In genomic region chr2:12684471-12684936, GRCh38 we compare ENCODE assay signal across 12 cellular contexts. TPM values are rescaled to one million over a fixed set of nuclear protein-coding genes. Genes with fewer than 3 reads are reported as not detected.
DNase-seq lines count a peak whose midpoint lies in the region; ATAC-seq, FAIRE-seq and TF ChIP-seq lines count a peak whose summit lies in the region.
"Had no signal": no experiment of that assay in that cellular context is flagged by ENCODE, and none has a peak within 500 bp of the region (broad histone marks: within the 10 kb centered on the region; RNA-seq: fewer than 3 reads in every experiment).

No MANE protein-coding gene starts in this region.

- no peaks in the 10 kb centered on the region for H3K36me3 ChIP-seq in PC-3 (ENCODE audit: low read depth, low read length)
- no peaks in the 10 kb centered on the region for H3K36me3 ChIP-seq in fibroblast of lung (ENCODE audit: control insufficient read depth, insufficient read depth, low read length)
- no peaks in the 10 kb centered on the region for H3K36me3 ChIP-seq in pancreas
- H3K36me3 ChIP-seq: SJSA1 had no signal

- ATAC-seq in PC-3, result peak; percentile 69
- peak in 3 of 4 donors; percentile 63 to 72 (median 68) for ATAC-seq in pancreas
- ATAC-seq: activated CD8-positive, alpha-beta T cell treated with anti-CD3 and anti-CD28 coated beads, Interleukin-2, amount 10 ng/mL, durations not matched to agents 7 days and 5 days; CD8-positive, alpha-beta T cell had no signal

- POLR2A ChIA-PET in PC-3 (lab: Charles Lee; ENCODE audit: unreplicated experiment), result interaction anchor here (0.5 kb wide), 1 partner anchor 32 kb away, joined by 5 read pairs; no protein-coding TSS in a partner anchor

- H3K4me2 ChIP-seq in PC-3 (ENCODE audit: low read length), result peak overlapping the region; percentile 64
- no peak overlapping the region for H3K4me2 ChIP-seq in fibroblast of lung (ENCODE audit: extremely low read depth, insufficient read depth, low read length)

- H3K9ac ChIP-seq in PC-3 (ENCODE audit: low read length) (peak overlapping the region; percentile 11; the same call in 1 of the 2 replicates), fibroblast of lung (ENCODE audit: insufficient read depth, low read length) (no peak overlapping the region)

- H3K27me3 ChIP-seq in PC-3 (ENCODE audit: low read length) (no peaks in the 10 kb centered on the region), fibroblast of lung (ENCODE audit: control insufficient read depth, insufficient read depth, low read length) (no peaks in the 10 kb centered on the region), pancreas (no peaks in the 10 kb centered on the region)
- H3K27me3 ChIP-seq: SJSA1 had no signal

- no peaks in the 10 kb centered on the region for H3F3A ChIP-seq in PC-3 (ENCODE audit: low read length, unreplicated experiment)

- DNase-seq in PC-3 (peak; percentile 92), fibroblast of lung (ENCODE audit: low read depth in 2 of 2) (peak; percentile 68 to 73), pancreas (no peak), NCI-H2081 (lab: John Stamatoyannopoulos, UW) (no peak), globus pallidus (ENCODE audit: low spot score) (no peak), NOMO-1 treated with dmso at 0.1 percent for 144 hours (lab: John Stamatoyannopoulos, UW; ENCODE audit: unreplicated experiment) (no peak), lower leg skin (ENCODE audit: low spot score in 2 of 2) (no peak)
- DNase-seq: activated CD8-positive, alpha-beta T cell treated with anti-CD3 and anti-CD28 coated beads, Interleukin-2, amount 10 ng/mL, durations not matched to agents 7 days and 5 days; CD8-positive, alpha-beta T cell; NCI-H1417 treated with DMSO at 0.1 percent for 48 hours had no signal

- no peaks in the 10 kb centered on the region for H3K9me2 ChIP-seq in PC-3 (replicated peaks; ENCODE audit: low read length)

- TF ChIP-seq CTCF in C4-2B (conservative IDR thresholded peaks at IDR 0.05) (no peak), PC-3 (conservative IDR thresholded peaks at IDR 0.05; ENCODE audit: low read depth, low read length) (no peak), fibroblast of lung (conservative IDR thresholded peaks at IDR 0.05 in 1 of 2, IDR thresholded peaks at IDR 0.05 in 1 of 2; ENCODE audit: low read depth in 1 of 2, low read length in 2 of 2) (no peak), pancreas (IDR thresholded peaks at IDR 0.05) (no peak), lower leg skin (IDR thresholded peaks at IDR 0.05) (no peak)

- WGBS in pancreas, 2 donors, result 13 to 17% methylated on average over 5 of the region's 5 CpGs
- 22% methylated on average over 5 of the region's 5 CpGs for WGBS in lower leg skin, 2 donors

- intact Hi-C loops in PC-3 (cut with micrococcal nuclease) (loop anchor here (1.0 kb wide), 1 partner anchor 33 kb away; no protein-coding TSS in a partner anchor), pancreas (cut with DNase I) (no loop called here), lower leg skin (cut with DNase I; ENCODE audit: low total_unique reads) (no loop called here)

- no peak for TF ChIP-seq POLR2A in lower leg skin (IDR thresholded peaks at IDR 0.05)

- FAIRE-seq in pancreas (lab: Jason Lieb, UNC), result no peak

- H3K4me3 ChIP-seq in PC-3 (ENCODE audit: low read length) (peak overlapping the region; percentile 5; the same call in 1 of the 2 replicates), fibroblast of lung (replicated peaks in 1 of 4; ENCODE audit: control extremely low read depth in 1 of 4, insufficient read depth in 1 of 4, low read depth in 3 of 4, low read length in 4 of 4) (no peak overlapping the region), pancreas (no peak overlapping the region), lower leg skin (ENCODE audit: low read depth, poor library complexity, severe bottlenecking) (no peak overlapping the region)
- H3K4me3 ChIP-seq: SJSA1 had no signal

- H3K79me2 ChIP-seq in PC-3 (ENCODE audit: low read length) (no peaks in the 10 kb centered on the region), fibroblast of lung (ENCODE audit: control insufficient read depth, insufficient read depth, low read length) (no peaks in the 10 kb centered on the region)

- H3K27ac ChIP-seq in C4-2B (peak overlapping the region; percentile 23; the same call in 1 of the 2 replicates), PC-3 (ENCODE audit: low read length) (peak overlapping the region; percentile 73), fibroblast of lung (ENCODE audit: insufficient read depth, low read length) (no peak overlapping the region), pancreas (no peak overlapping the region)
- H3K27ac ChIP-seq: SJSA1 had no signal

- CTCF ChIA-PET in PC-3 (lab: Charles Lee), result interaction anchor here (0.8 kb wide), 1 partner anchor 32 kb away, joined by 5 read pairs; the partner anchor contains the start of gene TRIB2

- H2AFZ ChIP-seq in PC-3 (ENCODE audit: low read length), result peak overlapping the region; percentile 31
- H2AFZ ChIP-seq in fibroblast of lung (ENCODE audit: low read length), result no peak overlapping the region

- H3K9me3 ChIP-seq in PC-3 (ENCODE audit: low read length) (no peaks in the 10 kb centered on the region), fibroblast of lung (ENCODE audit: control insufficient read depth, insufficient read depth, low read depth, low read length) (no peaks in the 10 kb centered on the region), pancreas (no peaks in the 10 kb centered on the region)

- no TSS peak for BruUV-seq in PC-3 (replicated peaks; lab: Mats Ljungman, UMichigan)

- H4K20me1 ChIP-seq in PC-3 (ENCODE audit: low read length) (no peaks in the 10 kb centered on the region), fibroblast of lung (ENCODE audit: control insufficient read depth, extremely low read depth, insufficient read depth, low read length) (no peaks in the 10 kb centered on the region)

- H3K4me1 ChIP-seq in PC-3 (ENCODE audit: insufficient read depth, low read length) (peaks cover 41% of the 10 kb centered on the region), fibroblast of lung (ENCODE audit: control insufficient read depth, extremely low read depth, insufficient read depth, low read length) (no peaks in the 10 kb centered on the region), pancreas (peaks cover 3 to 20% (median 11%) of the 10 kb centered on the region in 3 donors)
- H3K4me1 ChIP-seq: SJSA1 had no signal

RNA-seq across cellular contexts. Expression of gene TRIB2, which starts 32.2 kb away (rescaled TPM):
- total RNA-seq in PC-3 (2014; rRNA removed) (35.2 and 51.8 TPM in 2 replicates), fibroblast of lung (31.0 and 38.5 TPM in 2 replicates), pancreas (10 to 100 TPM in 3 of 6 donors, 1 to 10 TPM in 3; 4.0 to 66.9 (median 8.9) TPM), lower leg skin (10 to 100 TPM; 26.1 to 52.5 (median 29.1) TPM)
- polyA plus RNA-seq in fibroblast of lung (23.4 and 26.1 TPM in 2 replicates), pancreas (10 to 100 TPM; 20.8 to 21.2 TPM)
- 21.0 and 29.7 TPM in 2 replicates for polyA plus RNA-seq in fibroblast of lung (2012)
- 22.2 and 35.6 TPM in 2 replicates for polyA minus RNA-seq in fibroblast of lung (ENCODE audit: low replicate concordance)

Comparison
In these comparisons a context has a peak if more than half of its experiments do, and no peak if none do; other contexts are left out.
1. H3K27ac ChIP-seq: peak in C4-2B (single experiment) and PC-3 (single experiment); none in fibroblast of lung (single experiment) and pancreas (0 of 4).
2. DNase-seq: peak in PC-3 (single experiment) and fibroblast of lung (2 of 2); none in pancreas (0 of 6), NCI-H2081 (0 of 2), globus pallidus (single experiment), NOMO-1 treated with dmso at 0.1 percent for 144 hours (single experiment) and lower leg skin (0 of 2).